In the genomic region with DNA sequence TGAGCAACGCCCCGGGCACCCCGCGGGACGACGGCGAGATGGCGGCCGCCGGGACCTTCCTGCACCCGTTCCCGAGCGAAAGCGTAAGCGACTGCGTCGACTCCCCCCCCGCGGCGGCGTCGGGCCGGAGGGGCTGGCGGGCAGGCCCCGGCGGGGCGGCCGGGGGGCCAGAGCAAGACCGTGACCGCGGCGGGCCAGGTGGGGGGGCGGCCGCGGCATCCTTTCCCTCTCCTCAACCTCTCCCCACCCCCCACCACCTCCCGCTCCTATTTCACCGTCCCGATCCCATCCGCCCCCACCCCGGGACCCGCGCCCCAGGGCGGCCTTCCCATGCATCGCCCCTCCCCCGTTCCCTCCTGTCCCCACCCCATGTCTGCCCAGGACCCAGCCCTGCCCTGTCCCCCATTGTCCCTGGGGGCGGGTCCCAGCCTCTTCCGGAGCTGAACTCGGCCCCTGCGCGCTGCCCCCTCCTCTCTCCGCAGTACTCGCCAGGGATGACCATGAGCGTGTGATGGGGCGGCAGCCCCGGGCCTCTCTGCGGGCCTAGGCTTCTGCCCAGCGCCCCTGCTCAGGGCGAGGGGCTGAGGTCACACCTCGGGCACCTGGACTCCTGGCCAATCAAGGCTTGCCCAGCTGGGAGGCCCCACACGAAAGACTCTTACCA, we compare ENCODE assay signal across 9 cellular contexts. TPM values are rescaled to one million over a fixed set of nuclear protein-coding genes. Genes with fewer than 3 reads are reported as not detected.
DNase-seq lines count a peak whose midpoint lies in the region; ATAC-seq, FAIRE-seq and TF ChIP-seq lines count a peak whose summit lies in the region.
"Had no signal": no experiment of that assay in that cellular context is flagged by ENCODE, and none has a peak within 500 bp of the region (broad histone marks: within the 10 kb centered on the region; RNA-seq: fewer than 3 reads in every experiment).

No MANE protein-coding gene starts in this region.

- no peaks in the 10 kb centered on the region for H3K9me3 ChIP-seq in OCI-LY3 (ENCODE audit: insufficient read depth, low read length)
- no peaks in the 10 kb centered on the region for H3K9me3 ChIP-seq in ectodermal cell (ENCODE audit: control insufficient read depth, low read length)
- no peaks in the 10 kb centered on the region for H3K9me3 ChIP-seq in neural progenitor cell (ENCODE audit: low read depth)

- DNase-seq in CD14-positive monocyte (ENCODE audit: low spot score) (no peak), neural progenitor cell (ENCODE audit: low spot score) (peak; percentile 70), pons (ENCODE audit: low spot score) (no peak), kidney glomerular epithelial cell (lab: John Stamatoyannopoulos, UW) (no peak), left lobe of liver (ENCODE audit: low spot score) (no peak), HTR-8/SVneo (ENCODE audit: insufficient read length, low spot score) (no peak)
- DNase-seq: aorta had no signal

- H3K9ac ChIP-seq in OCI-LY3 (ENCODE audit: low read length) = peak overlapping the region; percentile 49
- H3K9ac ChIP-seq in neural progenitor cell = no peak overlapping the region

- ATAC-seq in left lobe of liver = no peak

- H3K27ac ChIP-seq in OCI-LY3 (ENCODE audit: low read length) (peak overlapping the region; percentile 21), ectodermal cell (ENCODE audit: insufficient read depth, low read depth, low read length, poor library complexity, severe bottlenecking) (no peak overlapping the region), neural progenitor cell (no peak overlapping the region)

- H3K36me3 Mint-ChIP-seq in CD14-positive monocyte (peaks cover 4 to 19% of the 10 kb centered on the region in 2 donors), neural progenitor cell (peaks cover 3% of the 10 kb centered on the region)

- intact Hi-C loops in CD14-positive monocyte (cut with micrococcal nuclease) = no loop called here

- no peak for FAIRE-seq in HTR-8/SVneo (lab: Jason Lieb, UNC)

- WGBS in ectodermal cell, 2 experiments = 2% methylated on average over 59 to 60 of the region's 60 CpGs

- H3K4me1 Mint-ChIP-seq in CD14-positive monocyte (peaks cover 31% of the 10 kb centered on the region), neural progenitor cell (peaks cover 38% of the 10 kb centered on the region)

- H3K27ac Mint-ChIP-seq in CD14-positive monocyte (peak overlapping the region in 1 of 7 donors; percentile 40), neural progenitor cell (no peak overlapping the region)

- TF ChIP-seq CTCF in CD14-positive monocyte (IDR thresholded peaks at IDR 0.05) (no peak), OCI-LY3 (IDR thresholded peaks at IDR 0.05; ENCODE audit: low read depth, low read length) (no peak), neural progenitor cell (IDR thresholded peaks at IDR 0.05) (no peak)

- H3K9me3 Mint-ChIP-seq in CD14-positive monocyte (peaks cover 0 to 6% (median 0%) of the 10 kb centered on the region in 7 donors), neural progenitor cell (no peaks in the 10 kb centered on the region)

- H3K4me3 Mint-ChIP-seq in CD14-positive monocyte (peak overlapping the region; percentile 31 to 64), neural progenitor cell (peak overlapping the region; percentile 76)

- peaks cover 77% of the 10 kb centered on the region for H3F3A ChIP-seq in neural progenitor cell (ENCODE audit: low read depth)

- H3K27me3 ChIP-seq in OCI-LY3 (ENCODE audit: low read depth, low read length) (no peaks in the 10 kb centered on the region), ectodermal cell (ENCODE audit: control insufficient read depth, insufficient read depth, low read length, poor library complexity, severe bottlenecking) (no peaks in the 10 kb centered on the region), neural progenitor cell (no peaks in the 10 kb centered on the region)

- H4K20me1 ChIP-seq in OCI-LY3 (ENCODE audit: insufficient read depth, low read length) = 0 out of 2 replicates have a peak, but pooled peaks cover 3% of the 10 kb centered on the region
- H4K20me1 ChIP-seq in neural progenitor cell (ENCODE audit: low read depth) = peaks cover 33% of the 10 kb centered on the region

- H3K4me2 ChIP-seq in OCI-LY3 (ENCODE audit: low read length) (peak overlapping the region; percentile 73), neural progenitor cell (peak overlapping the region; percentile 79)

- H2AFZ ChIP-seq in OCI-LY3 (ENCODE audit: low read depth, low read length) (no peak overlapping the region), neural progenitor cell (replicated peaks) (no peak overlapping the region)

- H3K4me1 ChIP-seq in OCI-LY3 (ENCODE audit: low read length) (peaks cover 32% of the 10 kb centered on the region), ectodermal cell (ENCODE audit: control insufficient read depth, insufficient read depth, low read length) (peaks cover 58% of the 10 kb centered on the region), neural progenitor cell (peaks cover 47% of the 10 kb centered on the region)

- H3K27me3 Mint-ChIP-seq in CD14-positive monocyte (ENCODE audit: low read depth in 3 of 3) (peaks cover 28 to 66% (median 39%) of the 10 kb centered on the region in 3 donors), neural progenitor cell (ENCODE audit: insufficient read depth, low read depth) (peaks cover 12% of the 10 kb centered on the region)

- H3K4me3 ChIP-seq in OCI-LY3 (ENCODE audit: low read length) = peak overlapping the region; percentile 77
- H3K4me3 ChIP-seq in ectodermal cell (ENCODE audit: insufficient read depth, low read depth, low read length) = peak overlapping the region; percentile 26
- H3K4me3 ChIP-seq in neural progenitor cell = peak overlapping the region; percentile 43

- H3K79me2 ChIP-seq in OCI-LY3 (ENCODE audit: low read length) = peaks cover 2% of the 10 kb centered on the region; the same call in 1 of the 2 replicates
- peaks cover 6% of the 10 kb centered on the region for H3K79me2 ChIP-seq in neural progenitor cell (ENCODE audit: low read depth)

- peaks cover 11% of the 10 kb centered on the region for H3K36me3 ChIP-seq in OCI-LY3 (replicated peaks; ENCODE audit: low read depth, low read length)
- H3K36me3 ChIP-seq in ectodermal cell (ENCODE audit: control insufficient read depth, insufficient read depth, low read length) = peaks cover 16% of the 10 kb centered on the region
- H3K36me3 ChIP-seq in neural progenitor cell = no peaks in the 10 kb centered on the region

RNA-seq across cellular contexts. Expression of gene ISYNA1, which starts 4.1 kb away (rescaled TPM):
- not detected for polyA plus RNA-seq in CD14-positive monocyte
- 362 TPM for polyA plus RNA-seq in ectodermal cell (2013, experiment 1 of 4)
- 333 TPM for polyA plus RNA-seq in ectodermal cell (2013, experiment 2 of 4)
- polyA plus RNA-seq in ectodermal cell (2013, experiment 3 of 4) = 287 TPM
- polyA plus RNA-seq in ectodermal cell (2013, experiment 4 of 4) = 316 TPM
- 81.7 and 203 TPM in 2 replicates for total RNA-seq in neural progenitor cell (ENCODE audit: low replicate concordance)
- total RNA-seq in left lobe of liver = 10.2 TPM

RNA-seq across cellular contexts. Expression of gene SSBP4, which starts 14.7 kb away (rescaled TPM):
- polyA plus RNA-seq in CD14-positive monocyte = 10 to 100 TPM; 38.5 to 48.3 TPM
- 72.3 TPM for polyA plus RNA-seq in ectodermal cell (2013, experiment 1 of 4)
- polyA plus RNA-seq in ectodermal cell (2013, experiment 2 of 4) = 58.6 TPM
- polyA plus RNA-seq in ectodermal cell (2013, experiment 3 of 4) = 62.9 TPM
- 70.4 TPM for polyA plus RNA-seq in ectodermal cell (2013, experiment 4 of 4)
- total RNA-seq in neural progenitor cell (ENCODE audit: low replicate concordance) (21.1 and 50.5 TPM in 2 replicates), left lobe of liver (18.4 TPM)

RNA-seq across cellular contexts. Expression of gene LRRC25, which starts 36.4 kb away (rescaled TPM):
- polyA plus RNA-seq in CD14-positive monocyte = 100 to 1,000 TPM; 416 to 581 TPM
- polyA plus RNA-seq in ectodermal cell (2013, experiment 1 of 4) = not detected
- polyA plus RNA-seq in ectodermal cell (2013, experiment 2 of 4) = not detected
- not detected for polyA plus RNA-seq in ectodermal cell (2013, experiment 3 of 4)
- not detected for polyA plus RNA-seq in ectodermal cell (2013, experiment 4 of 4)
- 0.03 TPM in 1 of 2 replicates, not detected in the other for total RNA-seq in neural progenitor cell (ENCODE audit: low replicate concordance)
- total RNA-seq in left lobe of liver = 2.2 TPM

RNA-seq across cellular contexts. Expression of gene GDF15, which starts 47.9 kb away (rescaled TPM):
- polyA plus RNA-seq in CD14-positive monocyte = not detected
- polyA plus RNA-seq in ectodermal cell (2013, experiment 1 of 4) = 1.3 TPM
- polyA plus RNA-seq in ectodermal cell (2013, experiment 2 of 4) = 0.78 TPM
- 1.0 TPM for polyA plus RNA-seq in ectodermal cell (2013, experiment 3 of 4)
- 0.77 TPM for polyA plus RNA-seq in ectodermal cell (2013, experiment 4 of 4)
- total RNA-seq in neural progenitor cell (ENCODE audit: low replicate concordance) = 0.19 and 2.5 TPM in 2 replicates
- total RNA-seq in left lobe of liver = 3.2 TPM

Comparison
In these comparisons a context has a peak if more than half of its experiments do, and no peak if none do; other contexts are left out.
1. H3K4me3 ChIP-seq: peak in every context shown above with its lines; median percentile 77 in OCI-LY3; 43 in neural progenitor cell; 26 in ectodermal cell.